Comparison of ENCODE assay signal across 14 cellular contexts in genomic region chr16:12341423-12341822, GRCh38.
DNase-seq lines count a peak whose midpoint lies in the region; TF ChIP-seq lines count a peak whose summit lies in the region.
"Had no signal": no experiment of that assay in that cellular context is flagged by ENCODE, and none has a peak within 500 bp of the region (broad histone marks: within the 10 kb centered on the region; RNA-seq: fewer than 3 reads in every experiment).

No MANE protein-coding gene starts in this region.

- no peak for DNase-seq in AG04449 (ENCODE audit: low read depth, low spot score)
- DNase-seq in GM10266 (ENCODE audit: extremely low spot score) = no peak
- DNase-seq in SW480 (ENCODE audit: low spot score) = peak; percentile 82
- no peak for DNase-seq in left ventricle myocardium inferior
- no peak for DNase-seq in HuH-7.5 (ENCODE audit: low spot score)
- no peak for DNase-seq in kidney glomerular epithelial cell (lab: John Stamatoyannopoulos, UW)
- no peak for DNase-seq in posterior vena cava (ENCODE audit: low spot score)
- no peak for DNase-seq in endodermal cell
- DNase-seq: activated CD4-positive, alpha-beta T cell treated with anti-CD3 and anti-CD28 coated beads, Interleukin-2, amount 50 U/mL, for 1 hour; COR-L47; lower lobe of right lung; NCI-H187; stimulated activated CD8-positive, alpha-beta memory T cell treated with anti-CD3 and anti-CD28 coated beads, Interleukin-4, amount 100 ng/mL, for 48 hours had no signal

- no peaks in the 10 kb centered on the region for H3K36me3 Mint-ChIP-seq in endodermal cell (ENCODE audit: low read depth)

- no peaks in the 10 kb centered on the region for H3K9me3 Mint-ChIP-seq in endodermal cell

- intact Hi-C loops in left ventricle myocardium inferior (cut with micrococcal nuclease) = no loop called here
- intact Hi-C loops in posterior vena cava (cut with DNase I) = no loop called here

- TF ChIP-seq CTCF in AG04449 (IDR thresholded peaks at IDR 0.05; ENCODE audit: insufficient read depth, low read length, missing control alignments) (peak; percentile 5), GM10266 (IDR thresholded peaks at IDR 0.05; ENCODE audit: control insufficient read depth, insufficient read depth, low read depth, missing control alignments) (peak; percentile 14), left ventricle myocardium inferior (IDR thresholded peaks at IDR 0.05; ENCODE audit: borderline replicate concordance) (peak; percentile 40), endodermal cell (conservative IDR thresholded peaks at IDR 0.05) (no peak)

- H3K27ac ChIP-seq in left ventricle myocardium inferior (replicated peaks) (no peak overlapping the region), endodermal cell (ENCODE audit: low read depth, low read length) (no peak overlapping the region)
- H3K27ac ChIP-seq: lower lobe of right lung had no signal

- no peak overlapping the region for H3K9ac ChIP-seq in endodermal cell (ENCODE audit: extremely low read depth, low read length, poor library complexity, severe bottlenecking)

- H3K27me3 Mint-ChIP-seq in endodermal cell (ENCODE audit: insufficient read depth) = peaks cover 4% of the 10 kb centered on the region

- no peak overlapping the region for H3K27ac Mint-ChIP-seq in endodermal cell

- H3K4me3 Mint-ChIP-seq in endodermal cell = no peak overlapping the region

- CTCF ChIA-PET in AG04449 (lab: Yijun Ruan, JAX) = interaction anchor here (0.8 to 3.5 kb wide), 11 partner anchors 10 to 246 kb away, joined by 3 to 48 read pairs (median 3); no protein-coding TSS in a partner anchor

- H3K36me3 ChIP-seq in left ventricle myocardium inferior = no peaks in the 10 kb centered on the region
- no peaks in the 10 kb centered on the region for H3K36me3 ChIP-seq in endodermal cell (ENCODE audit: control insufficient read depth, insufficient read depth, low read length)
- H3K36me3 ChIP-seq: lower lobe of right lung had no signal

- H3K27me3 ChIP-seq in left ventricle myocardium inferior (ENCODE audit: low read depth) (no peaks in the 10 kb centered on the region), endodermal cell (ENCODE audit: control insufficient read depth, insufficient read depth, low read length, poor library complexity, severe bottlenecking) (no peaks in the 10 kb centered on the region)

- 91 to 94% methylated on average over 4 of the region's 4 CpGs for WGBS in endodermal cell (ENCODE audit: insufficient coverage in 1 of 2, insufficient read length in 1 of 2), 2 experiments

- H3K4me3 ChIP-seq in AG04449 (ENCODE audit: low read depth, low read length) (no peak overlapping the region), left ventricle myocardium inferior (no peak overlapping the region), endodermal cell (ENCODE audit: low read length) (no peak overlapping the region)
- H3K4me3 ChIP-seq: lower lobe of right lung, skin epidermis had no signal

- H3K9me3 ChIP-seq in left ventricle myocardium inferior (replicated peaks) (no peaks in the 10 kb centered on the region), endodermal cell (ENCODE audit: control insufficient read depth, low read length) (no peaks in the 10 kb centered on the region)
- H3K9me3 ChIP-seq: lower lobe of right lung had no signal

- H3K4me1 Mint-ChIP-seq in endodermal cell = no peaks in the 10 kb centered on the region

- POLR2A ChIA-PET in AG04449 (lab: Yijun Ruan, JAX) = no interaction called here

- H3K4me1 ChIP-seq in left ventricle myocardium inferior = peaks cover 29% of the 10 kb centered on the region
- no peaks in the 10 kb centered on the region for H3K4me1 ChIP-seq in endodermal cell (ENCODE audit: control insufficient read depth, insufficient read depth, low read length)
- H3K4me1 ChIP-seq: lower lobe of right lung had no signal
